In the genomic region with DNA sequence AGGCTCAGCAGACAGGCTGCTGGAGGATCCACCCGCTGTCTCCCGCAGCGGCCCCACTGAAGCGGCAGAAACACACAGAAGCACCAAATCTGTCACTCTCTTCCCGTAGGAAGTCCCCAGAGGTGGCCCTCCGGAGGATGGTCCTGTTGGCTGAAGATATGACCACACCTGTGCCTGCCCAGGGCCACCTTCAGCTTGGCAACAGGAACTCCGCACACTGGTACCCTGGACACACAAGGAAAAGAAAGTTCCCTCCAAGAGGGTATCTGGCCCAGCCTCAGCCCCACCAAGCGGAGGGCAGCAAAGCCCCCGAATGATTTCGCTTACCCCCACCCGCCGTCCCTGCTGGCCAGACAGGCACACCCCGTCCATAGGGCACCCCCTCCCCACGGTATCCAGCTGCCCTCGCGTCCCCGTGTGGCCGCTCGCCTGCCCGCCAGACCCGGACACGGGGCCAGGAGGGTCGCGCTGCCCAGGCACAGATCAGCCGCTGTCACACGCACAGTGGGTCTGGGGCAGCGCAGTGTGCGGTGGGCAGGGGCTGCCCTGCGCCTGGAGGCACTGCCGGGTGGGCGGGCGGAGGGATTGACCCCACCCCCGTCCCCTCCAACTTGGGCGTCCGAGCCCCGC, we compare ENCODE assay signal across 8 cellular contexts. TPM values are rescaled to one million over a fixed set of nuclear protein-coding genes. Genes with fewer than 3 reads are reported as not detected.
A peak's percentile ranks its signal among the peaks of the same experiment; 100 is the strongest.
DNase-seq lines count a peak whose midpoint lies in the region; ATAC-seq and TF ChIP-seq lines count a peak whose summit lies in the region.

No MANE protein-coding gene starts in this region.

- H3K4me1 ChIP-seq in DND-41 (ENCODE audit: insufficient read depth, low read length) (peaks cover 35% of the 10 kb centered on the region), mucosa of stomach (ENCODE audit: control insufficient read depth, insufficient read depth, low read length) (peaks cover 35% of the 10 kb centered on the region)

- no peaks in the 10 kb centered on the region for H3K27me3 ChIP-seq in DND-41 (ENCODE audit: insufficient read depth, low read length, poor library complexity)
- H3K27me3 ChIP-seq in mucosa of stomach (ENCODE audit: control insufficient read depth, insufficient read depth, low read length): no peaks in the 10 kb centered on the region

- H4K20me1 ChIP-seq in DND-41 (ENCODE audit: insufficient read depth, low read length): peaks cover 28% of the 10 kb centered on the region

- H3K4me3 Mint-ChIP-seq in IgD-negative memory B cell: peak overlapping the region; percentile 69 to 92 (median 82)

- DNase-seq in DND-41 (no peak), NCI-H345 (lab: John Stamatoyannopoulos, UW) (no peak), NCI-H1694 treated with DMSO at 0.1 percent for 48 hours (lab: John Stamatoyannopoulos, UW) (no peak), HK-2 (ENCODE audit: unreplicated experiment) (no peak)

- H3K4me2 ChIP-seq in DND-41 (ENCODE audit: insufficient read depth, low read length): peak overlapping the region; percentile 88

- no peaks in the 10 kb centered on the region for H3K9me3 ChIP-seq in DND-41 (ENCODE audit: insufficient read depth, low read length, severe bottlenecking)
- H3K9me3 ChIP-seq in mucosa of stomach (ENCODE audit: control insufficient read depth, low read length): no peaks in the 10 kb centered on the region

- H3K27ac ChIP-seq in DND-41 (ENCODE audit: low read length) (peak overlapping the region; percentile 40; the same call in 1 of the 2 replicates), cingulate gyrus (ENCODE audit: low read depth, low read length) (peak overlapping the region; percentile 65)

- H3K36me3 ChIP-seq in DND-41 (ENCODE audit: insufficient read depth, low read length) (peaks cover 38% of the 10 kb centered on the region), mucosa of stomach (ENCODE audit: control insufficient read depth, insufficient read depth, low read length) (peaks cover 5% of the 10 kb centered on the region)

- H3K79me2 ChIP-seq in DND-41 (ENCODE audit: insufficient read depth, low read length): peaks cover 13% of the 10 kb centered on the region; the same call in 1 of the 2 replicates

- H3K9ac ChIP-seq in DND-41 (ENCODE audit: low read depth, low read length) (peak overlapping the region; percentile 96), mucosa of stomach (ENCODE audit: low read length) (peak overlapping the region; percentile 71)

- H3K4me3 ChIP-seq in DND-41 (ENCODE audit: low read depth in 1 of 2, low read length in 2 of 2) (peak overlapping the region; percentile 33 to 76), mucosa of stomach (ENCODE audit: low read length) (peak overlapping the region; percentile 25)

- ATAC-seq in DND-41 (ENCODE audit: insufficient read depth, low read depth) (no peak), GM19463 (IDR thresholded peaks at IDR 0.05; ENCODE audit: unreplicated experiment) (no peak)

- H3K27me3 Mint-ChIP-seq in IgD-negative memory B cell: no peaks in the 10 kb centered on the region

- peaks cover 0 to 3% (median 1%) of the 10 kb centered on the region in 3 donors for H3K4me1 Mint-ChIP-seq in IgD-negative memory B cell

- peak overlapping the region in 2 of 3 donors; percentile 83 to 85 for H3K27ac Mint-ChIP-seq in IgD-negative memory B cell

- peak overlapping the region; percentile 43; the same call in 1 of the 2 replicates for H2AFZ ChIP-seq in DND-41 (ENCODE audit: low read depth, low read length)

- no peak for TF ChIP-seq CTCF in DND-41 (IDR thresholded peaks at IDR 0.05; ENCODE audit: borderline replicate concordance, extremely low read depth, low read length, poor library complexity, severe bottlenecking)

- no peaks in the 10 kb centered on the region for H3K36me3 Mint-ChIP-seq in IgD-negative memory B cell

- H3K9me3 Mint-ChIP-seq in IgD-negative memory B cell: no peaks in the 10 kb centered on the region

RNA-seq across cellular contexts. Expression of a gene that starts 7.0 kb away (rescaled TPM):
- 42.0 TPM for polyA plus RNA-seq in IgD-negative memory B cell

RNA-seq across cellular contexts. Expression of a gene that starts 7.2 kb away (rescaled TPM):
- polyA plus RNA-seq in IgD-negative memory B cell: 3.8 TPM

RNA-seq across cellular contexts. Expression of a gene that starts 8.5 kb away (rescaled TPM):
- 15.4 TPM for polyA plus RNA-seq in IgD-negative memory B cell

RNA-seq across cellular contexts. Expression of a gene that starts 30.4 kb away (rescaled TPM):
- 2.6 TPM for polyA plus RNA-seq in IgD-negative memory B cell

RNA-seq across cellular contexts. Expression of a gene that starts 32.4 kb away (rescaled TPM):
- 22.5 TPM for polyA plus RNA-seq in IgD-negative memory B cell
